Comparison of ENCODE assay signal across 20 cellular contexts in genomic region chr13:39448831-39449230, GRCh38.
DNase-seq lines count a peak whose midpoint lies in the region; ATAC-seq, FAIRE-seq and TF ChIP-seq lines count a peak whose summit lies in the region.
"Had no signal": no experiment of that assay in that cellular context is flagged by ENCODE, and none has a peak within 500 bp of the region (broad histone marks: within the 10 kb centered on the region; RNA-seq: fewer than 3 reads in every experiment).

No MANE protein-coding gene starts in this region.

- H3K27me3 Mint-ChIP-seq in activated CD4-positive, alpha-beta T cell treated with anti-CD3 and anti-CD28 coated beads, Interleukin-2, amount 10 ng/mL, durations not matched to agents 24 days and 14 days = peaks cover 13% of the 10 kb centered on the region
- H3K27me3 Mint-ChIP-seq: activated naive CD8-positive, alpha-beta T cell treated with anti-CD3 and anti-CD28 coated beads, Interleukin-2, amount 50 U/mL, for 24 hours had no signal

- FAIRE-seq in D721Med (lab: Jason Lieb, UNC) = no peak
- FAIRE-seq: urothelium cell line had no signal

- no peaks in the 10 kb centered on the region for H3K4me1 Mint-ChIP-seq in activated CD4-positive, alpha-beta T cell treated with anti-CD3 and anti-CD28 coated beads, Interleukin-2, amount 10 ng/mL, durations not matched to agents 24 days and 14 days

- no peak overlapping the region for H3K27ac Mint-ChIP-seq in activated CD4-positive, alpha-beta T cell treated with anti-CD3 and anti-CD28 coated beads, Interleukin-2, amount 10 ng/mL, durations not matched to agents 24 days and 14 days
- H3K27ac Mint-ChIP-seq: activated B cell treated with CpG ODN at 0.5 μM for 24 hours; activated CD4-positive, alpha-beta memory T cell treated with anti-CD3 and anti-CD28 coated beads for 36 hours; activated naive CD8-positive, alpha-beta T cell treated with anti-CD3 and anti-CD28 coated beads, Interleukin-2, amount 50 U/mL, for 24 hours had no signal

- ATAC-seq in HG03457 (IDR thresholded peaks at IDR 0.05; ENCODE audit: unreplicated experiment) = no peak
- ATAC-seq: activated naive CD8-positive, alpha-beta T cell treated with anti-CD3 and anti-CD28 coated beads, Interleukin-2, amount 50 U/mL, for 24 hours; left lobe of liver had no signal

- intact Hi-C loops in activated CD4-positive, alpha-beta T cell treated with anti-CD3 and anti-CD28 coated beads, Interleukin-2, amount 10 ng/mL, durations not matched to agents 24 days and 14 days (cut with micrococcal nuclease) = no loop called here

- H3K36me3 Mint-ChIP-seq in activated CD4-positive, alpha-beta T cell treated with anti-CD3 and anti-CD28 coated beads, Interleukin-2, amount 10 ng/mL, durations not matched to agents 24 days and 14 days (ENCODE audit: low read depth) = no peaks in the 10 kb centered on the region
- H3K36me3 Mint-ChIP-seq: activated CD4-positive, alpha-beta memory T cell treated with anti-CD3 and anti-CD28 coated beads for 36 hours had no signal

- TF ChIP-seq CTCF in D721Med (IDR thresholded peaks at IDR 0.05; ENCODE audit: insufficient read depth, missing control alignments) = no peak

- H3K9me3 Mint-ChIP-seq in activated CD4-positive, alpha-beta T cell treated with anti-CD3 and anti-CD28 coated beads, Interleukin-2, amount 10 ng/mL, durations not matched to agents 24 days and 14 days = no peaks in the 10 kb centered on the region
- H3K9me3 Mint-ChIP-seq: activated B cell treated with CpG ODN at 0.5 μM for 24 hours; activated CD4-positive, alpha-beta memory T cell treated with anti-CD3 and anti-CD28 coated beads for 36 hours; activated naive CD8-positive, alpha-beta T cell treated with anti-CD3 and anti-CD28 coated beads, Interleukin-2, amount 50 U/mL, for 24 hours; nephron had no signal

- DNase-seq in D341Med (ENCODE audit: low spot score) = peak; percentile 18
- DNase-seq in NCI-H446 treated with DMSO at 0.1 percent for 48 hours (lab: John Stamatoyannopoulos, UW) = peak; percentile 76
- peak; percentile 67 for DNase-seq in cerebellum (ENCODE audit: low spot score)
- peak; percentile 52 for DNase-seq in midbrain (lab: John Stamatoyannopoulos, UW)
- DNase-seq in activated CD8-positive, alpha-beta memory T cell treated with anti-CD3 and anti-CD28 coated beads, Interleukin-2, amount 50 U/mL, for 4 hours = no peak
- no peak for DNase-seq in D721Med (ENCODE audit: insufficient read length, low spot score)
- no peak for DNase-seq in activated CD4-positive, alpha-beta T cell treated with anti-CD3 and anti-CD28 coated beads, Interleukin-2, amount 10 ng/mL, durations not matched to agents 24 days and 14 days
- DNase-seq: activated B cell treated with CpG ODN at 0.5 μM for 24 hours; activated CD4-positive, alpha-beta memory T cell treated with anti-CD3 and anti-CD28 coated beads for 36 hours; activated gamma-delta T cell; activated naive CD8-positive, alpha-beta T cell treated with anti-CD3 and anti-CD28 coated beads, Interleukin-2, amount 50 U/mL, for 24 hours; Calu3; HCEC 1CT; KG1; NCI-H187; T-helper 9 cell had no signal

- H3K4me3 Mint-ChIP-seq in activated CD4-positive, alpha-beta T cell treated with anti-CD3 and anti-CD28 coated beads, Interleukin-2, amount 10 ng/mL, durations not matched to agents 24 days and 14 days = no peak overlapping the region
- H3K4me3 Mint-ChIP-seq: activated B cell treated with CpG ODN at 0.5 μM for 24 hours; activated CD4-positive, alpha-beta memory T cell treated with anti-CD3 and anti-CD28 coated beads for 36 hours; activated naive CD8-positive, alpha-beta T cell treated with anti-CD3 and anti-CD28 coated beads, Interleukin-2, amount 50 U/mL, for 24 hours; nephron had no signal

Comparison
In these comparisons a context has a peak if more than half of its experiments do, and no peak if none do; other contexts are left out.
1. DNase-seq: peak in D341Med (single experiment), NCI-H446 treated with DMSO at 0.1 percent for 48 hours (single experiment), cerebellum (single experiment) and midbrain (single experiment); none in activated CD8-positive, alpha-beta memory T cell treated with anti-CD3 and anti-CD28 coated beads, Interleukin-2, amount 50 U/mL, for 4 hours (single experiment), D721Med (single experiment) and activated CD4-positive, alpha-beta T cell treated with anti-CD3 and anti-CD28 coated beads, Interleukin-2, amount 10 ng/mL, durations not matched to agents 24 days and 14 days (single experiment).